Comparison of ENCODE assay signal across 18 cellular contexts in genomic region chr2:46837112-46837454, GRCh38.
A peak's percentile ranks its signal among the peaks of the same experiment; 100 is the strongest.
DNase-seq lines count a peak whose midpoint lies in the region; ATAC-seq and TF ChIP-seq lines count a peak whose summit lies in the region.
"Had no signal": no experiment of that assay in that cellular context is flagged by ENCODE, and none has a peak within 500 bp of the region (broad histone marks: within the 10 kb centered on the region; RNA-seq: fewer than 3 reads in every experiment).

No MANE protein-coding gene starts in this region.

- H3K4me3 ChIP-seq in left ventricle myocardium inferior (no peak overlapping the region), esophagus squamous epithelium (no peak overlapping the region)
- H3K4me3 ChIP-seq: HAP-1, K562 had no signal

- no peaks in the 10 kb centered on the region for H3K36me3 ChIP-seq in left ventricle myocardium inferior
- no peaks in the 10 kb centered on the region for H3K36me3 ChIP-seq in esophagus squamous epithelium
- H3K36me3 ChIP-seq: BE2C, HAP-1 had no signal

- peaks cover 7% of the 10 kb centered on the region for H3K4me1 Mint-ChIP-seq in nephron

- H3K27ac ChIP-seq in left ventricle myocardium inferior (replicated peaks) = no peak overlapping the region
- H3K27ac ChIP-seq in esophagus squamous epithelium = no peak overlapping the region
- H3K27ac ChIP-seq: C4-2B, HL-60 had no signal

- peaks cover 11% of the 10 kb centered on the region for H3K4me1 ChIP-seq in left ventricle myocardium inferior
- H3K4me1 ChIP-seq in esophagus squamous epithelium = no peaks in the 10 kb centered on the region
- H3K4me1 ChIP-seq: HAP-1 had no signal

- peak; percentile 10 for DNase-seq in cardiac septum (ENCODE audit: low spot score)
- no peak for DNase-seq in left ventricle myocardium inferior
- DNase-seq in sciatic nerve (ENCODE audit: low spot score) = peak; percentile 33
- DNase-seq in H4 (ENCODE audit: low spot score) = no peak
- no peak for DNase-seq in esophagus squamous epithelium (lab: John Stamatoyannopoulos, UW)
- DNase-seq: BE2C; CD8-positive, alpha-beta T cell; COR-L47; DMS153; DMS79 treated with DMSO at 0.1 percent for 48 hours; EL; GOT3 had no signal

- no peak for TF ChIP-seq POLR2A in esophagus squamous epithelium (IDR thresholded peaks at IDR 0.05)

- TF ChIP-seq CTCF in left ventricle myocardium inferior (IDR thresholded peaks at IDR 0.05; ENCODE audit: borderline replicate concordance) (no peak), nephron (IDR thresholded peaks at IDR 0.05; ENCODE audit: unreplicated experiment in 3 of 3) (no peak), esophagus squamous epithelium (IDR thresholded peaks at IDR 0.05) (no peak)

- 92 to 97% methylated on average over 10 of the region's 10 CpGs for WGBS in esophagus squamous epithelium, 2 donors

- peaks cover 5% of the 10 kb centered on the region for H3K9me3 Mint-ChIP-seq in nephron

- H3K27me3 ChIP-seq in left ventricle myocardium inferior (ENCODE audit: low read depth) (no peaks in the 10 kb centered on the region), esophagus squamous epithelium (no peaks in the 10 kb centered on the region)
- H3K27me3 ChIP-seq: BE2C had no signal

- H3K36me3 Mint-ChIP-seq in nephron (ENCODE audit: low read depth) = no peaks in the 10 kb centered on the region
- H3K36me3 Mint-ChIP-seq: CD8-positive, alpha-beta T cell had no signal

- H3K27me3 Mint-ChIP-seq in nephron (ENCODE audit: low read depth) = peaks cover 7% of the 10 kb centered on the region

- H3K4me3 Mint-ChIP-seq in nephron = no peak overlapping the region
- H3K4me3 Mint-ChIP-seq: CD8-positive, alpha-beta T cell had no signal

- H3K9me3 ChIP-seq in left ventricle myocardium inferior (replicated peaks) (no peaks in the 10 kb centered on the region), esophagus squamous epithelium (no peaks in the 10 kb centered on the region)
- H3K9me3 ChIP-seq: BE2C, HAP-1 had no signal

- intact Hi-C loops in cardiac septum (cut with DNase I) (no loop called here), left ventricle myocardium inferior (cut with micrococcal nuclease) (no loop called here), sciatic nerve (cut with DNase I) (no loop called here), esophagus squamous epithelium (cut with DNase I) (no loop called here)

- ATAC-seq in sciatic nerve (no peak), HG03135 (IDR thresholded peaks at IDR 0.05; ENCODE audit: unreplicated experiment) (no peak)
- ATAC-seq: CD8-positive, alpha-beta T cell had no signal

- H3K27ac Mint-ChIP-seq in nephron = peak overlapping the region in 2 of 3 experiments; percentile 27 to 39
- H3K27ac Mint-ChIP-seq: CD8-positive, alpha-beta T cell had no signal

Comparison
In these comparisons a context has a peak if more than half of its experiments do, and no peak if none do; other contexts are left out.
1. DNase-seq: peak in cardiac septum (single experiment) and sciatic nerve (single experiment); none in left ventricle myocardium inferior (single experiment), H4 (single experiment) and esophagus squamous epithelium (single experiment).